Comparison of ENCODE assay signal across 8 cellular contexts in genomic region chr6:116278478-116278822, GRCh38. TPM values are rescaled to one million over a fixed set of nuclear protein-coding genes. Genes with fewer than 3 reads are reported as not detected.
DNase-seq lines count a peak whose midpoint lies in the region; TF ChIP-seq lines count a peak whose summit lies in the region.

No MANE protein-coding gene starts in this region.

- TF ChIP-seq CTCF in GM12865 (IDR thresholded peaks at IDR 0.05; ENCODE audit: insufficient read depth, low read depth, low read length, missing control alignments) (no peak), SU-DHL-6 (IDR thresholded peaks at IDR 0.05; ENCODE audit: insufficient read depth, low read length, poor library complexity, severe bottlenecking) (no peak), fibroblast of lung (conservative IDR thresholded peaks at IDR 0.05 in 1 of 2, IDR thresholded peaks at IDR 0.05 in 1 of 2; ENCODE audit: low read depth in 1 of 2, low read length in 2 of 2) (no peak), sigmoid colon (IDR thresholded peaks at IDR 0.05) (no peak)

- 73 to 81% methylated on average over 11 of the region's 11 CpGs for WGBS in sigmoid colon, 2 donors

- H3K27me3 ChIP-seq in SU-DHL-6 (ENCODE audit: low read length) = no peaks in the 10 kb centered on the region
- H3K27me3 ChIP-seq in fibroblast of lung (ENCODE audit: control insufficient read depth, insufficient read depth, low read length) = no peaks in the 10 kb centered on the region
- no peaks in the 10 kb centered on the region for H3K27me3 ChIP-seq in sigmoid colon

- H3F3A ChIP-seq in SU-DHL-6 (ENCODE audit: insufficient read depth) = peaks cover 7% of the 10 kb centered on the region; the same call in 1 of the 2 replicates

- no peak overlapping the region for H3K27ac ChIP-seq in SU-DHL-6 (ENCODE audit: low read depth, low read length)
- peak overlapping the region; percentile 98 for H3K27ac ChIP-seq in fibroblast of lung (ENCODE audit: insufficient read depth, low read length)
- H3K27ac ChIP-seq in sigmoid colon = peak overlapping the region; percentile 98 to 100 (median 99)

- H3K9me3 ChIP-seq in SU-DHL-6 (ENCODE audit: insufficient read depth, low read length) (no peaks in the 10 kb centered on the region), fibroblast of lung (ENCODE audit: control insufficient read depth, insufficient read depth, low read depth, low read length) (no peaks in the 10 kb centered on the region), sigmoid colon (no peaks in the 10 kb centered on the region)

- no peak for TF ChIP-seq POLR2A in sigmoid colon (IDR thresholded peaks at IDR 0.05)

- H4K20me1 ChIP-seq in SU-DHL-6 (ENCODE audit: low read depth, low read length) (peaks cover 18% of the 10 kb centered on the region), fibroblast of lung (ENCODE audit: control insufficient read depth, extremely low read depth, insufficient read depth, low read length) (no peaks in the 10 kb centered on the region)

- H3K4me2 ChIP-seq in SU-DHL-6 (ENCODE audit: low read depth, low read length, poor library complexity, severe bottlenecking) = peak overlapping the region; percentile 78
- H3K4me2 ChIP-seq in fibroblast of lung (ENCODE audit: extremely low read depth, insufficient read depth, low read length) = peak overlapping the region; percentile 84

- TF ChIP-seq EP300 in sigmoid colon (IDR thresholded peaks at IDR 0.05) = no peak

- no peaks in the 10 kb centered on the region for H3K9me2 ChIP-seq in SU-DHL-6 (replicated peaks; ENCODE audit: insufficient read depth, low read length)

- H3K9ac ChIP-seq in SU-DHL-6 (ENCODE audit: low read length) = peak overlapping the region; percentile 77
- no peak overlapping the region for H3K9ac ChIP-seq in fibroblast of lung (ENCODE audit: insufficient read depth, low read length)

- no peak for DNase-seq in GM12865 (ENCODE audit: low read depth)
- no peak for DNase-seq in fibroblast of lung (ENCODE audit: low read depth in 2 of 2)
- no peak for DNase-seq in sigmoid colon
- no peak for DNase-seq in NCI-H524 treated with DMSO at 0.1 percent for 48 hours (lab: John Stamatoyannopoulos, UW)
- DNase-seq in activated effector memory CD4-positive, alpha-beta T cell treated with Interleukin-2 at 50 U/mL for 16 hours = no peak
- DNase-seq in activated CD4-positive, alpha-beta T cell treated with anti-CD3 and anti-CD28 coated beads, Interleukin-2, amount 50 U/mL, for 48 hours = no peak
- DNase-seq in NCI-H146 treated with DMSO at 0.1 percent for 48 hours (lab: John Stamatoyannopoulos, UW; ENCODE audit: unreplicated experiment) = no peak

- no peaks in the 10 kb centered on the region for H3K36me3 ChIP-seq in SU-DHL-6 (ENCODE audit: low read length)
- H3K36me3 ChIP-seq in fibroblast of lung (ENCODE audit: control insufficient read depth, insufficient read depth, low read length) = peaks cover 2% of the 10 kb centered on the region
- peaks cover 0 to 13% (median 4%) of the 10 kb centered on the region in 4 donors for H3K36me3 ChIP-seq in sigmoid colon

- intact Hi-C loops in sigmoid colon (cut with DNase I) = loop anchor here (2.0 to 5.0 kb wide), 3 partner anchors 24 to 294 kb away; partner anchors contain the start of genes CALHM5, RWDD1 and TSPYL4

- no peak overlapping the region for H2AFZ ChIP-seq in SU-DHL-6 (ENCODE audit: low read depth, low read length, severe bottlenecking)
- H2AFZ ChIP-seq in fibroblast of lung (ENCODE audit: low read length) = no peak overlapping the region

- H3K79me2 ChIP-seq in SU-DHL-6 (ENCODE audit: insufficient read depth, low read length) (peaks cover 50% of the 10 kb centered on the region), fibroblast of lung (ENCODE audit: control insufficient read depth, insufficient read depth, low read length) (peaks cover 44% of the 10 kb centered on the region)

- peak overlapping the region; percentile 77 for H3K4me3 ChIP-seq in GM12865 (ENCODE audit: low read depth, low read length)
- peak overlapping the region; percentile 76 for H3K4me3 ChIP-seq in SU-DHL-6 (ENCODE audit: insufficient read depth, low read length, poor library complexity, severe bottlenecking)
- peak overlapping the region; percentile 93 to 97 (median 95) for H3K4me3 ChIP-seq in fibroblast of lung (replicated peaks in 1 of 4; ENCODE audit: control extremely low read depth in 1 of 4, insufficient read depth in 1 of 4, low read depth in 3 of 4, low read length in 4 of 4)
- peak overlapping the region; percentile 87 to 94 (median 92) for H3K4me3 ChIP-seq in sigmoid colon

- H3K4me1 ChIP-seq in fibroblast of lung (ENCODE audit: control insufficient read depth, extremely low read depth, insufficient read depth, low read length) = peaks cover 6% of the 10 kb centered on the region
- H3K4me1 ChIP-seq in sigmoid colon = peaks cover 0 to 61% (median 51%) of the 10 kb centered on the region in 4 donors

RNA-seq across cellular contexts. Expression of gene TSPYL1, which starts 1.3 kb away (rescaled TPM):
- total RNA-seq in fibroblast of lung (83.0 and 93.0 TPM in 2 replicates), sigmoid colon (10 to 100 TPM; 52.8 to 79.6 (median 65.8) TPM)
- polyA plus RNA-seq in fibroblast of lung (73.6 and 82.0 TPM in 2 replicates), sigmoid colon (10 to 100 TPM; 24.6 to 39.0 (median 30.1) TPM)
- 61.7 and 66.1 TPM in 2 replicates for polyA plus RNA-seq in fibroblast of lung (2012)
- polyA minus RNA-seq in fibroblast of lung (ENCODE audit: low replicate concordance) = 64.2 and 82.9 TPM in 2 replicates

RNA-seq across cellular contexts. Expression of gene TSPYL4, which starts 24.6 kb away (rescaled TPM):
- total RNA-seq in fibroblast of lung (3.9 and 5.3 TPM in 2 replicates), sigmoid colon (10 to 100 TPM; 15.1 to 18.5 (median 15.5) TPM)
- polyA plus RNA-seq in fibroblast of lung (21.6 and 25.0 TPM in 2 replicates), sigmoid colon (10 to 100 TPM in 1 of 3 donors, 1 to 10 TPM in 2; 3.0 to 10.4 (median 4.2) TPM)
- 14.6 and 17.2 TPM in 2 replicates for polyA plus RNA-seq in fibroblast of lung (2012)
- 27.7 and 28.2 TPM in 2 replicates for polyA minus RNA-seq in fibroblast of lung (ENCODE audit: low replicate concordance)
